ENCODE assay signal across 1 cellular context in genomic region chr17:82698974-82699442, GRCh38.
TF ChIP-seq lines count a peak whose summit lies in the region.

No MANE protein-coding gene starts in this region.

TF ChIP-seq in K562, 482 proteins besides CTCF, POLR2A, EP300 and RAD21 (continued from another document and continues in another):
- TF ChIP-seq PRDM10 (IDR thresholded peaks at IDR 0.05; ENCODE audit: partially characterized antibody) = no peak
- TF ChIP-seq MITF (IDR thresholded peaks at IDR 0.05) = no peak
- TF ChIP-seq ZNF184 (CRISPR knock-in tag; IDR thresholded peaks at IDR 0.05) = no peak
- no peak for TF ChIP-seq ZNF408 (CRISPR knock-in tag; IDR thresholded peaks at IDR 0.05; ENCODE audit: low read depth)
- no peak for TF ChIP-seq FOSL1 (tag; conservative IDR thresholded peaks at IDR 0.05)
- TF ChIP-seq JUND (IDR thresholded peaks at IDR 0.05; ENCODE audit: borderline replicate concordance, low read depth, low read length) = no peak
- TF ChIP-seq JUND (tag; IDR thresholded peaks at IDR 0.05; ENCODE audit: borderline replicate concordance, low read depth, low read length) = no peak
- TF ChIP-seq ZNF384 (IDR thresholded peaks at IDR 0.05; ENCODE audit: low read depth, low read length) = no peak
- TF ChIP-seq ZNF124 (CRISPR knock-in tag; IDR thresholded peaks at IDR 0.05) = no peak
- TF ChIP-seq MXD1 (CRISPR knock-in tag; IDR thresholded peaks at IDR 0.05; ENCODE audit: borderline replicate concordance, poor library complexity, severe bottlenecking) = no peak
- TF ChIP-seq ZBTB9 (CRISPR knock-in tag; IDR thresholded peaks at IDR 0.05) = peak; percentile 52; the same call in 1 of the 2 replicates
- no peak for TF ChIP-seq ZNF253 (CRISPR knock-in tag; conservative IDR thresholded peaks at IDR 0.05)
- TF ChIP-seq ZNF316 (IDR thresholded peaks at IDR 0.05) = no peak
- no peak for TF ChIP-seq ZNF318 (IDR thresholded peaks at IDR 0.05; ENCODE audit: borderline replicate concordance in 1 of 2, low read depth in 1 of 2)
- no peak for TF ChIP-seq MEF2A (IDR thresholded peaks at IDR 0.05; ENCODE audit: control insufficient read depth, low read depth, low read length)
- no peak for TF ChIP-seq POU5F1 (IDR thresholded peaks at IDR 0.05; ENCODE audit: borderline replicate concordance, low read depth, low read length, partially characterized antibody)
- no peak for TF ChIP-seq MLLT1 (IDR thresholded peaks at IDR 0.05)
- TF ChIP-seq NFATC3 (IDR thresholded peaks at IDR 0.05) = no peak
- TF ChIP-seq DLX4 (CRISPR knock-in tag; IDR thresholded peaks at IDR 0.05) = no peak
- TF ChIP-seq ATF1 (CRISPR knock-in tag; IDR thresholded peaks at IDR 0.05) = no peak
- no peak for TF ChIP-seq ATF1 (tag; IDR thresholded peaks at IDR 0.05)
- TF ChIP-seq XRCC4 (IDR thresholded peaks at IDR 0.05; ENCODE audit: extremely low read depth, insufficient read depth, insufficient read length) = no peak
- no peak for TF ChIP-seq TOE1 (IDR thresholded peaks at IDR 0.05; ENCODE audit: borderline replicate concordance)
- TF ChIP-seq TOE1 (CRISPR knock-in tag; IDR thresholded peaks at IDR 0.05; ENCODE audit: borderline replicate concordance, low read depth) = no peak
- TF ChIP-seq ZNF134 (CRISPR knock-in tag; conservative IDR thresholded peaks at IDR 0.05) = no peak
- TF ChIP-seq NCOA4 (IDR thresholded peaks at IDR 0.05; ENCODE audit: partially characterized antibody) = no peak
- TF ChIP-seq RAD51 (IDR thresholded peaks at IDR 0.05; ENCODE audit: borderline replicate concordance, low read depth) = no peak
- no peak for TF ChIP-seq BRF2 (IDR thresholded peaks at IDR 0.05; ENCODE audit: borderline replicate concordance, insufficient read depth, insufficient read length)
- TF ChIP-seq RHOXF2B (CRISPR knock-in tag; conservative IDR thresholded peaks at IDR 0.05) = no peak
- TF ChIP-seq ZNF668 (CRISPR knock-in tag; IDR thresholded peaks at IDR 0.05) = no peak
- no peak for TF ChIP-seq CLOCK (CRISPR knock-in tag; IDR thresholded peaks at IDR 0.05; ENCODE audit: borderline replicate concordance)
- TF ChIP-seq HDAC2 (IDR thresholded peaks at IDR 0.05) = no peak
- no peak for TF ChIP-seq BDP1 (IDR thresholded peaks at IDR 0.05; ENCODE audit: insufficient read depth, insufficient read length)
- TF ChIP-seq HDAC1 (IDR thresholded peaks at IDR 0.05) = peak in 1 of 2 experiments; percentile 61; a peak in 2 of 4 replicates
